ENCODE assay signal across 7 cellular contexts in genomic region chr1:25615563-25616079, GRCh38. TPM values are rescaled to one million over a fixed set of nuclear protein-coding genes. Genes with fewer than 3 reads are reported as not detected.
DNase-seq lines count a peak whose midpoint lies in the region; ATAC-seq and TF ChIP-seq lines count a peak whose summit lies in the region.

No MANE protein-coding gene starts in this region.

- no peaks in the 10 kb centered on the region for H3K27me3 ChIP-seq in prostate gland (replicated peaks; ENCODE audit: insufficient read depth)

- H3K27ac ChIP-seq in RWPE1 (peak overlapping the region; percentile 43), prostate gland (peak overlapping the region; percentile 79 to 87)

- H3K4me1 ChIP-seq in prostate gland (replicated peaks) = peaks cover 3% of the 10 kb centered on the region

- ATAC-seq in GM21825 (IDR thresholded peaks at IDR 0.05; ENCODE audit: unreplicated experiment) (peak; percentile 7), esophagus mucosa (peak; percentile 5)

- no peak for TF ChIP-seq CTCF in RWPE1 (conservative IDR thresholded peaks at IDR 0.05; ENCODE audit: low read depth)
- no peak for TF ChIP-seq CTCF in prostate gland (IDR thresholded peaks at IDR 0.05)

- H3K9me3 ChIP-seq in prostate gland = no peaks in the 10 kb centered on the region

- 18% methylated on average over 12 of the region's 12 CpGs for WGBS in prostate gland

- CTCF ChIA-PET in RWPE1 (lab: Yijun Ruan, JAX) = interaction anchor here (0.6 to 1.1 kb wide), 5 partner anchors 16 to 560 kb away, joined by 3 to 5 read pairs (median 3); no protein-coding TSS in a partner anchor

- no peak for TF ChIP-seq POLR2A in prostate gland (IDR thresholded peaks at IDR 0.05)

- H3K4me3 ChIP-seq in prostate gland = peak overlapping the region; percentile 33 to 42

- POLR2A ChIA-PET in RWPE1 (lab: Yijun Ruan, JAX; ENCODE audit: low non-redundant PET) = no interaction called here

- H3K36me3 ChIP-seq in prostate gland = no peaks in the 10 kb centered on the region

- DNase-seq in RWPE1 (ENCODE audit: low spot score) = no peak
- DNase-seq in prostate gland (ENCODE audit: low spot score) = no peak
- DNase-seq in retina = no peak
- DNase-seq in mucosa of gallbladder (ENCODE audit: low spot score) = no peak
- no peak for DNase-seq in posterior cingulate gyrus

- intact Hi-C loops in prostate gland (cut with DNase I) (loop anchor here (2.0 kb wide), 2 partner anchors 79 to 129 kb away; no protein-coding TSS in a partner anchor), posterior cingulate gyrus (cut with DNase I) (loop anchor here (2.0 to 5.0 kb wide), 4 partner anchors 53 to 185 kb away; partner anchors contain the start of gene MACO1)

RNA-seq across cellular contexts. Expression of gene MAN1C1, which starts 1.0 kb away (rescaled TPM):
- total RNA-seq in esophagus mucosa (2.6 TPM), prostate gland (10 to 100 TPM; 22.8 to 34.4 TPM), mucosa of gallbladder (18.4 TPM)
